Comparison of ENCODE assay signal across 28 cellular contexts in the genomic region with DNA sequence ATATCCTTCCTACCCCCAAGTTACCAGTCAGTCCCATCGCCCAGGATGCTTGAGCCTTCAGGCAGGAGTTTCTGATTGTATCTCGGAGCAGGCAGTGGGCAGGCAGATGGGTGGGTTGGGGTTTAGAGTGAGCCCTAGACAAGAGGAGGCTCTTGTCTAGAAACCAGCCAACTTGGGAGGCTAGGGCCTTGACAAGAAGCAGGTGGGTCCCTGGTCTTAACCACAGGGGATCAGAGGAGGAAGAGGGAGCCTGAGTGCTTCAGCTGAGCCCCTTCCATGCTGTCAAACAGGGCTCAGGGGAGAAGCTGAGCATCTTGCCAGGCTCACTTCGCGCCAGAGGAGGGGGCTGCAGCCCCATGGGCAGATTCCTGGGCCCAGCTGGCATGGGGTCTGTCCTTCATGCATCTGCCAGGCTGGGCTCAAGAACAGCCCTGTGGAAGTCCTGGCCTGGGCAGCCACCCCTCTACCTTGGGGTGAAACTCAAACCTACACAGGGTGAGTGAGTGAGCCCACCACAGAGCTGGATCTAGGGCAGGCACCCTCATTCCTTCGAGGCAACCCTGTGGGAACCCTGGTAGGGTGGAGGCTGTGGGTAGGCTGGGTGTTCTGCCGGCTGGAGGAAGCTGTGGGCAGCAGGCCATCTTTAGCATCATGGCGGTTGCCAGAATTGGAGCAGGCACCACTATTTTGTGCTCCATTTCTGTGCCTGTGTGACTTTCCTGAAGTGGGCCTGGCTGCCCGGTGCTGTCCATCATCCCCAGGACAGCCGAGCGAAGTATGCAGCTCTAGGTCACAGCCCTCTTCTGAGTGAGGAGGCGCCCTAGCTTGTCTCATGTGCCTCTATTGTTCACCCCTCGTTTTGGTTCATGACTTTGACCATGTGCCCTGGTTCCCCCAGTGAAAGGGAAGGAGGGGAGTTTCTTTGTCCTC.
DNase-seq lines count a peak whose midpoint lies in the region; ATAC-seq, FAIRE-seq and TF ChIP-seq lines count a peak whose summit lies in the region.
"Had no signal": no experiment of that assay in that cellular context is flagged by ENCODE, and none has a peak within 500 bp of the region (broad histone marks: within the 10 kb centered on the region; RNA-seq: fewer than 3 reads in every experiment).

No MANE protein-coding gene starts in this region.

- peaks cover 5% of the 10 kb centered on the region for H3K4me1 Mint-ChIP-seq in MCF 10A (ENCODE audit: insufficient read depth, unreplicated experiment)
- H3K4me1 Mint-ChIP-seq: activated CD4-positive, alpha-beta memory T cell treated with anti-CD3 and anti-CD28 coated beads, Interleukin-2, amount 10 ng/mL, durations not matched to agents 7 days and 5 days; activated naive CD8-positive, alpha-beta T cell treated with anti-CD3 and anti-CD28 coated beads, Interleukin-2, amount 10 ng/mL, durations not matched to agents 7 days and 5 days; naive B cell; T-helper 17 cell had no signal

- H4K20me1 ChIP-seq in mammary epithelial cell (ENCODE audit: insufficient read depth, low read length) (no peaks in the 10 kb centered on the region), osteoblast (ENCODE audit: insufficient read depth, low read length) (no peaks in the 10 kb centered on the region)

- no peaks in the 10 kb centered on the region for H3K27me3 ChIP-seq in mammary epithelial cell (ENCODE audit: insufficient read depth, low read length)
- no peaks in the 10 kb centered on the region for H3K27me3 ChIP-seq in dorsolateral prefrontal cortex
- H3K27me3 ChIP-seq in osteoblast (ENCODE audit: insufficient read depth, low read length), result no peaks in the 10 kb centered on the region
- H3K27me3 ChIP-seq: body of pancreas, heart right ventricle had no signal

- POLR2A ChIA-PET in MCF 10A (lab: Yijun Ruan, JAX), result no interaction called here

- H3K27ac ChIP-seq in mammary epithelial cell (ENCODE audit: insufficient read depth, low read depth, low read length), result no peak overlapping the region
- H3K27ac ChIP-seq in dorsolateral prefrontal cortex, result peak overlapping the region in 1 of 59 donors; percentile 14
- no peak overlapping the region for H3K27ac ChIP-seq in osteoblast (ENCODE audit: low read depth, low read length)
- H3K27ac ChIP-seq: body of pancreas, heart right ventricle, parathyroid adenoma, WERI-Rb-1 had no signal

- peak overlapping the region; percentile 81 for H3K27ac Mint-ChIP-seq in MCF 10A (ENCODE audit: low read depth, unreplicated experiment)
- H3K27ac Mint-ChIP-seq: activated CD4-positive, alpha-beta memory T cell treated with anti-CD3 and anti-CD28 coated beads, Interleukin-2, amount 10 ng/mL, durations not matched to agents 7 days and 5 days; activated naive CD8-positive, alpha-beta T cell treated with anti-CD3 and anti-CD28 coated beads, Interleukin-2, amount 10 ng/mL, durations not matched to agents 7 days and 5 days; naive B cell; T-helper 17 cell had no signal

- intact Hi-C loops in MCF 10A (cut with micrococcal nuclease) (no loop called here), mammary epithelial cell (cut with micrococcal nuclease) (no loop called here), dorsolateral prefrontal cortex (cut with DNase I) (no loop called here)

- H3K4me3 ChIP-seq in mammary epithelial cell (replicated peaks in 1 of 3; ENCODE audit: insufficient read depth in 1 of 3, low read depth in 2 of 3, low read length in 3 of 3) (no peak overlapping the region), dorsolateral prefrontal cortex (no peak overlapping the region), osteoblast (ENCODE audit: insufficient read depth, low read length) (no peak overlapping the region)
- H3K4me3 ChIP-seq: A549, body of pancreas, heart right ventricle had no signal

- FAIRE-seq in GM19239 (lab: Jason Lieb, UNC), result no peak
- FAIRE-seq: A549, colon, endometrium, GM12892, keratinocyte had no signal

- H3K27me3 Mint-ChIP-seq in MCF 10A (ENCODE audit: insufficient read depth, unreplicated experiment), result no peaks in the 10 kb centered on the region
- H3K27me3 Mint-ChIP-seq: activated CD4-positive, alpha-beta memory T cell treated with anti-CD3 and anti-CD28 coated beads, Interleukin-2, amount 10 ng/mL, durations not matched to agents 7 days and 5 days; activated naive CD8-positive, alpha-beta T cell treated with anti-CD3 and anti-CD28 coated beads, Interleukin-2, amount 10 ng/mL, durations not matched to agents 7 days and 5 days had no signal

- TF ChIP-seq CTCF in MCF 10A (IDR thresholded peaks at IDR 0.05; ENCODE audit: unreplicated experiment) (no peak), mammary epithelial cell (conservative IDR thresholded peaks at IDR 0.05 in 1 of 2, IDR thresholded peaks at IDR 0.05 in 1 of 2; ENCODE audit: extremely low read depth in 1 of 2, insufficient read depth in 1 of 2, low read depth in 1 of 2, low read length in 2 of 2) (no peak), dorsolateral prefrontal cortex (IDR thresholded peaks at IDR 0.05 in 54 of 56, conservative IDR thresholded peaks at IDR 0.05 in 2 of 56; ENCODE audit: low read depth in 1 of 56, partially characterized antibody in 56 of 56) (no peak), osteoblast (IDR thresholded peaks at IDR 0.05; ENCODE audit: extremely low read depth, low read depth, low read length) (no peak)

- no peaks in the 10 kb centered on the region for H3K36me3 ChIP-seq in mammary epithelial cell (ENCODE audit: insufficient read depth, low read length)
- no peaks in the 10 kb centered on the region for H3K36me3 ChIP-seq in osteoblast (ENCODE audit: insufficient read depth, low read length)
- H3K36me3 ChIP-seq: heart right ventricle, WERI-Rb-1 had no signal

- CTCF ChIA-PET in MCF 10A (lab: Yijun Ruan, JAX), result interaction anchor here (0.7 to 1.2 kb wide), 2 partner anchors 60 to 96 kb away, joined by 3 to 4 read pairs; no protein-coding TSS in a partner anchor
- CTCF ChIA-PET in mammary epithelial cell (lab: Charles Lee; ENCODE audit: low non-redundant PET), result no interaction called here

- 84% methylated on average over 12 of the region's 12 CpGs for WGBS in mammary epithelial cell (ENCODE audit: low coverage, missing lambda C conversion rate)

- BruUV-seq in MCF 10A (replicated peaks; lab: Mats Ljungman, UMichigan) (no TSS peak), mammary epithelial cell (replicated peaks; lab: Mats Ljungman, UMichigan) (no TSS peak)

- H2AFZ ChIP-seq in mammary epithelial cell (ENCODE audit: low read depth, low read length) (no peak overlapping the region), osteoblast (ENCODE audit: low read length) (no peak overlapping the region)
- H2AFZ ChIP-seq: parathyroid adenoma had no signal

- no peaks in the 10 kb centered on the region for H3K4me1 ChIP-seq in mammary epithelial cell (ENCODE audit: insufficient read depth, low read length)
- peaks cover 2% of the 10 kb centered on the region for H3K4me1 ChIP-seq in osteoblast (ENCODE audit: insufficient read depth, low read length)
- H3K4me1 ChIP-seq: A549, body of pancreas, parathyroid adenoma had no signal

- no peak for ATAC-seq in GM18907 (IDR thresholded peaks at IDR 0.05; ENCODE audit: unreplicated experiment)
- ATAC-seq: A549, body of pancreas, heart right ventricle, sciatic nerve, T-helper 17 cell had no signal

- H3K9ac ChIP-seq in mammary epithelial cell (ENCODE audit: insufficient read depth, low read length), result no peak overlapping the region
- H3K9ac ChIP-seq: parathyroid adenoma had no signal

- H3K36me3 Mint-ChIP-seq in MCF 10A (ENCODE audit: insufficient read depth, unreplicated experiment), result peaks cover 5% of the 10 kb centered on the region
- H3K36me3 Mint-ChIP-seq: activated naive CD8-positive, alpha-beta T cell treated with anti-CD3 and anti-CD28 coated beads, Interleukin-2, amount 10 ng/mL, durations not matched to agents 7 days and 5 days; naive B cell had no signal

- no peak for DNase-seq in MCF 10A (ENCODE audit: unreplicated experiment)
- no peak for DNase-seq in mammary epithelial cell
- peak in 8 of 10 donors; percentile 10 to 55 (median 30) for DNase-seq in dorsolateral prefrontal cortex
- DNase-seq in osteoblast (ENCODE audit: insufficient read length, low spot score, missing footprints), result peak; percentile 43
- no peak for DNase-seq in LoVo (ENCODE audit: low spot score)
- DNase-seq in activated CD4-positive, CD25-positive, alpha-beta regulatory T cell (lab: John Stamatoyannopoulos, UW), result no peak
- DNase-seq in GM19239 (ENCODE audit: insufficient read length, low spot score), result no peak
- DNase-seq: activated CD4-positive, alpha-beta memory T cell treated with anti-CD3 and anti-CD28 coated beads, Interleukin-2, amount 10 ng/mL, durations not matched to agents 7 days and 5 days; activated naive CD8-positive, alpha-beta T cell treated with anti-CD3 and anti-CD28 coated beads, Interleukin-2, amount 10 ng/mL, durations not matched to agents 7 days and 5 days; DMS153; GF-D8; heart right ventricle; naive B cell; NCI-H2171; SIG-M5; stimulated activated naive CD4-positive, alpha-beta T cell treated with Interleukin-2 at 50 U/mL for 16 hours; T-helper 17 cell; trophoblast cell; WERI-Rb-1 had no signal

- no peaks in the 10 kb centered on the region for H3K9me3 Mint-ChIP-seq in MCF 10A (ENCODE audit: unreplicated experiment)
- H3K9me3 Mint-ChIP-seq: activated CD4-positive, alpha-beta memory T cell treated with anti-CD3 and anti-CD28 coated beads, Interleukin-2, amount 10 ng/mL, durations not matched to agents 7 days and 5 days; activated naive CD8-positive, alpha-beta T cell treated with anti-CD3 and anti-CD28 coated beads, Interleukin-2, amount 10 ng/mL, durations not matched to agents 7 days and 5 days had no signal

- H3K9me3 ChIP-seq in mammary epithelial cell (replicated peaks; ENCODE audit: insufficient read depth, low read length) (no peaks in the 10 kb centered on the region), osteoblast (ENCODE audit: low read depth, low read length) (no peaks in the 10 kb centered on the region)
- H3K9me3 ChIP-seq: A549, body of pancreas, heart right ventricle had no signal

- no peak overlapping the region for H3K4me3 Mint-ChIP-seq in MCF 10A (ENCODE audit: unreplicated experiment)
- H3K4me3 Mint-ChIP-seq: activated CD4-positive, alpha-beta memory T cell treated with anti-CD3 and anti-CD28 coated beads, Interleukin-2, amount 10 ng/mL, durations not matched to agents 7 days and 5 days; activated naive CD8-positive, alpha-beta T cell treated with anti-CD3 and anti-CD28 coated beads, Interleukin-2, amount 10 ng/mL, durations not matched to agents 7 days and 5 days; naive B cell; T-helper 17 cell had no signal

- H3K4me2 ChIP-seq in mammary epithelial cell (ENCODE audit: insufficient read depth, low read depth, low read length), result no peak overlapping the region
- H3K4me2 ChIP-seq in osteoblast (ENCODE audit: insufficient read depth, low read length), result no peak overlapping the region
- H3K4me2 ChIP-seq: A549 had no signal

- dilution Hi-C loops in mammary epithelial cell (cut with HindIII; ENCODE audit: low sequenced_read_pairs), result no loop called here

- H3K79me2 ChIP-seq in mammary epithelial cell (ENCODE audit: insufficient read depth, low read length) (no peaks in the 10 kb centered on the region), osteoblast (ENCODE audit: insufficient read depth, low read length) (no peaks in the 10 kb centered on the region)
- H3K79me2 ChIP-seq: parathyroid adenoma had no signal

- in situ Hi-C loops in mammary epithelial cell (cut with MboI; ENCODE audit: low sequenced_read_pairs in 2 of 2), result no loop called here

Comparison
In these comparisons a context has a peak if more than half of its experiments do, and no peak if none do; other contexts are left out.
1. DNase-seq: peak in dorsolateral prefrontal cortex (8 of 10) and osteoblast (single experiment); none in MCF 10A (single experiment), mammary epithelial cell (single experiment), LoVo (single experiment), activated CD4-positive, CD25-positive, alpha-beta regulatory T cell (0 of 4) and GM19239 (single experiment).